ENCODE assay signal across 10 cellular contexts in genomic region chr5:142097681-142098080, GRCh38. TPM values are rescaled to one million over a fixed set of nuclear protein-coding genes. Genes with fewer than 3 reads are reported as not detected.
DNase-seq lines count a peak whose midpoint lies in the region; ATAC-seq and TF ChIP-seq lines count a peak whose summit lies in the region.
"Had no signal": no experiment of that assay in that cellular context is flagged by ENCODE, and none has a peak within 500 bp of the region (broad histone marks: within the 10 kb centered on the region; RNA-seq: fewer than 3 reads in every experiment).

No MANE protein-coding gene starts in this region.

- H3K4me1 Mint-ChIP-seq in activated naive CD4-positive, alpha-beta T cell treated with anti-CD3 and anti-CD28 coated beads, Interleukin-2, amount 10 ng/mL, durations not matched to agents 7 days and 5 days, result peaks cover 61% of the 10 kb centered on the region
- H3K4me1 Mint-ChIP-seq in stimulated activated naive CD8-positive, alpha-beta T cell treated with anti-CD3 and anti-CD28 coated beads, Interleukin-15, Interleukin-2, amounts not matched to agents 100 ng/mL and 50 ng/mL, for 24 hours (ENCODE audit: low read depth), result peaks cover 85% of the 10 kb centered on the region

- H3K27me3 Mint-ChIP-seq in activated naive CD4-positive, alpha-beta T cell treated with anti-CD3 and anti-CD28 coated beads, Interleukin-2, amount 10 ng/mL, durations not matched to agents 7 days and 5 days, result no peaks in the 10 kb centered on the region
- no peaks in the 10 kb centered on the region for H3K27me3 Mint-ChIP-seq in stimulated activated naive CD8-positive, alpha-beta T cell treated with anti-CD3 and anti-CD28 coated beads, Interleukin-15, Interleukin-2, amounts not matched to agents 100 ng/mL and 50 ng/mL, for 24 hours

- H3K4me1 ChIP-seq in mammary epithelial cell (ENCODE audit: insufficient read depth, low read length), result peaks cover 10% of the 10 kb centered on the region
- H3K4me1 ChIP-seq in gastrocnemius medialis, result peaks cover 18 to 19% of the 10 kb centered on the region in 2 donors
- H3K4me1 ChIP-seq: prostate gland had no signal

- H3K9me3 ChIP-seq in mammary epithelial cell (replicated peaks; ENCODE audit: insufficient read depth, low read length), result no peaks in the 10 kb centered on the region
- no peaks in the 10 kb centered on the region for H3K9me3 ChIP-seq in gastrocnemius medialis
- H3K9me3 ChIP-seq: HAP-1, prostate gland had no signal

- TF ChIP-seq POLR2A in gastrocnemius medialis (IDR thresholded peaks at IDR 0.05), result no peak

- H3K9ac ChIP-seq in mammary epithelial cell (ENCODE audit: insufficient read depth, low read length), result no peak overlapping the region

- CTCF ChIA-PET in activated naive CD4-positive, alpha-beta T cell treated with anti-CD3 and anti-CD28 coated beads, Interleukin-2, amount 10 ng/mL, durations not matched to agents 7 days and 5 days (lab: Charles Lee), result interaction anchor here (1.3 to 2.1 kb wide), 2 partner anchors 83 to 85 kb away, joined by 4 to 6 read pairs; partner anchors contain the start of gene GNPDA1
- CTCF ChIA-PET in mammary epithelial cell (lab: Charles Lee; ENCODE audit: low non-redundant PET), result no interaction called here

- intact Hi-C loops in mammary epithelial cell (cut with micrococcal nuclease), result no loop called here
- intact Hi-C loops in gastrocnemius medialis (cut with DNase I; ENCODE audit: low total_unique reads), result no loop called here

- no peak overlapping the region for H2AFZ ChIP-seq in mammary epithelial cell (ENCODE audit: low read depth, low read length)

- H3K36me3 Mint-ChIP-seq in activated naive CD4-positive, alpha-beta T cell treated with anti-CD3 and anti-CD28 coated beads, Interleukin-2, amount 10 ng/mL, durations not matched to agents 7 days and 5 days, result peaks cover 9% of the 10 kb centered on the region
- no peaks in the 10 kb centered on the region for H3K36me3 Mint-ChIP-seq in stimulated activated naive CD8-positive, alpha-beta T cell treated with anti-CD3 and anti-CD28 coated beads, Interleukin-15, Interleukin-2, amounts not matched to agents 100 ng/mL and 50 ng/mL, for 24 hours (ENCODE audit: low read depth)

- TF ChIP-seq CTCF in mammary epithelial cell (conservative IDR thresholded peaks at IDR 0.05 in 1 of 2, IDR thresholded peaks at IDR 0.05 in 1 of 2; ENCODE audit: extremely low read depth in 1 of 2, insufficient read depth in 1 of 2, low read depth in 1 of 2, low read length in 2 of 2) (no peak), gastrocnemius medialis (IDR thresholded peaks at IDR 0.05 in 4 of 5, conservative IDR thresholded peaks at IDR 0.05 in 1 of 5) (no peak)

- ATAC-seq in gastrocnemius medialis, result no peak

- H3K4me2 ChIP-seq in mammary epithelial cell (ENCODE audit: insufficient read depth, low read depth, low read length), result no peak overlapping the region

- no peaks in the 10 kb centered on the region for H3K79me2 ChIP-seq in mammary epithelial cell (ENCODE audit: insufficient read depth, low read length)

- peak overlapping the region; percentile 81 for H3K27ac Mint-ChIP-seq in activated naive CD4-positive, alpha-beta T cell treated with anti-CD3 and anti-CD28 coated beads, Interleukin-2, amount 10 ng/mL, durations not matched to agents 7 days and 5 days
- peak overlapping the region; percentile 72 for H3K27ac Mint-ChIP-seq in stimulated activated naive CD8-positive, alpha-beta T cell treated with anti-CD3 and anti-CD28 coated beads, Interleukin-15, Interleukin-2, amounts not matched to agents 100 ng/mL and 50 ng/mL, for 24 hours

- peaks cover 9% of the 10 kb centered on the region for H3K9me3 Mint-ChIP-seq in activated naive CD4-positive, alpha-beta T cell treated with anti-CD3 and anti-CD28 coated beads, Interleukin-2, amount 10 ng/mL, durations not matched to agents 7 days and 5 days
- H3K9me3 Mint-ChIP-seq in stimulated activated naive CD8-positive, alpha-beta T cell treated with anti-CD3 and anti-CD28 coated beads, Interleukin-15, Interleukin-2, amounts not matched to agents 100 ng/mL and 50 ng/mL, for 24 hours, result peaks cover 8% of the 10 kb centered on the region

- in situ Hi-C loops in mammary epithelial cell (cut with MboI; ENCODE audit: low sequenced_read_pairs in 2 of 2) (no loop called here), gastrocnemius medialis (cut with MboI; ENCODE audit: low sequenced_read_pairs in 4 of 4) (no loop called here)

- DNase-seq in activated naive CD4-positive, alpha-beta T cell treated with anti-CD3 and anti-CD28 coated beads, Interleukin-2, amount 10 ng/mL, durations not matched to agents 7 days and 5 days, result no peak
- DNase-seq in activated naive CD4-positive, alpha-beta T cell treated with Interleukin-2 at 50 U/mL for 16 hours, result no peak
- DNase-seq in NCI-H226 (peak; percentile 15), mammary epithelial cell (peak; percentile 75), NCI-H2029 (lab: John Stamatoyannopoulos, UW) (no peak), gastrocnemius medialis (no peak), NCI-H2029 treated with DMSO at 0.1 percent for 48 hours (lab: John Stamatoyannopoulos, UW) (no peak)

- H3K27me3 ChIP-seq in mammary epithelial cell (ENCODE audit: insufficient read depth, low read length), result no peaks in the 10 kb centered on the region
- H3K27me3 ChIP-seq in gastrocnemius medialis, result no peaks in the 10 kb centered on the region

- 50% methylated on average over 9 of the region's 9 CpGs for WGBS in mammary epithelial cell (ENCODE audit: low coverage, missing lambda C conversion rate)

- H3K4me3 Mint-ChIP-seq in activated naive CD4-positive, alpha-beta T cell treated with anti-CD3 and anti-CD28 coated beads, Interleukin-2, amount 10 ng/mL, durations not matched to agents 7 days and 5 days, result no peak overlapping the region
- no peak overlapping the region for H3K4me3 Mint-ChIP-seq in stimulated activated naive CD8-positive, alpha-beta T cell treated with anti-CD3 and anti-CD28 coated beads, Interleukin-15, Interleukin-2, amounts not matched to agents 100 ng/mL and 50 ng/mL, for 24 hours

- H3K4me3 ChIP-seq in mammary epithelial cell (replicated peaks in 1 of 3; ENCODE audit: insufficient read depth in 1 of 3, low read depth in 2 of 3, low read length in 3 of 3) (no peak overlapping the region), gastrocnemius medialis (no peak overlapping the region)
- H3K4me3 ChIP-seq: HAP-1, prostate gland had no signal

- no TSS peak for BruUV-seq in mammary epithelial cell (replicated peaks; lab: Mats Ljungman, UMichigan)

- H3K36me3 ChIP-seq in mammary epithelial cell (ENCODE audit: insufficient read depth, low read length) (no peaks in the 10 kb centered on the region), gastrocnemius medialis (no peaks in the 10 kb centered on the region)
- H3K36me3 ChIP-seq: HAP-1, prostate gland had no signal

- no peaks in the 10 kb centered on the region for H4K20me1 ChIP-seq in mammary epithelial cell (ENCODE audit: insufficient read depth, low read length)

- no peak overlapping the region for H3K27ac ChIP-seq in mammary epithelial cell (ENCODE audit: insufficient read depth, low read depth, low read length)
- H3K27ac ChIP-seq in gastrocnemius medialis, result no peak overlapping the region
- H3K27ac ChIP-seq: prostate gland had no signal

- dilution Hi-C loops in mammary epithelial cell (cut with HindIII; ENCODE audit: low sequenced_read_pairs), result no loop called here

RNA-seq across cellular contexts. Expression of gene NDFIP1, which starts 10.9 kb away (rescaled TPM):
- total RNA-seq in mammary epithelial cell (100 to 1,000 TPM in 1 of 2 donors, 10 to 100 TPM in 1; 40.4 to 120 TPM), gastrocnemius medialis (10 to 100 TPM; 37.1 to 63.5 (median 42.5) TPM)
- 19.1 TPM for polyA plus RNA-seq in mammary epithelial cell
- 6.6 TPM for polyA minus RNA-seq in mammary epithelial cell

Comparison
In these comparisons a context has a peak if more than half of its experiments do, and no peak if none do; other contexts are left out.
1. DNase-seq: peak in NCI-H226 (single experiment) and mammary epithelial cell (single experiment); none in activated naive CD4-positive, alpha-beta T cell treated with anti-CD3 and anti-CD28 coated beads, Interleukin-2, amount 10 ng/mL, durations not matched to agents 7 days and 5 days (single experiment), activated naive CD4-positive, alpha-beta T cell treated with Interleukin-2 at 50 U/mL for 16 hours (single experiment), NCI-H2029 (single experiment), gastrocnemius medialis (0 of 2) and NCI-H2029 treated with DMSO at 0.1 percent for 48 hours (single experiment).